Comparison of ENCODE assay signal across 7 cellular contexts in genomic region chr6:35718911-35719381, GRCh38. TPM values are rescaled to one million over a fixed set of nuclear protein-coding genes. Genes with fewer than 3 reads are reported as not detected.
DNase-seq lines count a peak whose midpoint lies in the region; ATAC-seq and TF ChIP-seq lines count a peak whose summit lies in the region.

No MANE protein-coding gene starts in this region.

- peak; percentile 25 for ATAC-seq in HG02642 (IDR thresholded peaks at IDR 0.05; ENCODE audit: poor library complexity, unreplicated experiment)
- ATAC-seq in activated CD8-positive, alpha-beta T cell treated with anti-CD3 and anti-CD28 coated beads for 36 hours: peak; percentile 69

- no peaks in the 10 kb centered on the region for H3K27me3 ChIP-seq in hepatocyte

- H3K36me3 Mint-ChIP-seq in activated CD8-positive, alpha-beta T cell treated with anti-CD3 and anti-CD28 coated beads for 36 hours (ENCODE audit: low read depth): no peaks in the 10 kb centered on the region
- H3K36me3 Mint-ChIP-seq in stimulated activated naive CD8-positive, alpha-beta T cell treated with anti-CD3 and anti-CD28 coated beads, Interleukin-15, Interleukin-2, amounts not matched to agents 100 ng/mL and 50 ng/mL, for 24 hours (ENCODE audit: low read depth): no peaks in the 10 kb centered on the region

- H3K9me3 ChIP-seq in hepatocyte (ENCODE audit: low read depth): no peaks in the 10 kb centered on the region

- no peaks in the 10 kb centered on the region for H3K36me3 ChIP-seq in hepatocyte (replicated peaks; ENCODE audit: insufficient read depth, low read depth)

- H3K27me3 Mint-ChIP-seq in activated CD8-positive, alpha-beta T cell treated with anti-CD3 and anti-CD28 coated beads for 36 hours: no peaks in the 10 kb centered on the region
- no peaks in the 10 kb centered on the region for H3K27me3 Mint-ChIP-seq in stimulated activated naive CD8-positive, alpha-beta T cell treated with anti-CD3 and anti-CD28 coated beads, Interleukin-15, Interleukin-2, amounts not matched to agents 100 ng/mL and 50 ng/mL, for 24 hours

- no peaks in the 10 kb centered on the region for H4K20me1 ChIP-seq in hepatocyte (ENCODE audit: insufficient read depth, poor library complexity, severe bottlenecking)

- H3K4me1 ChIP-seq in hepatocyte (ENCODE audit: insufficient read depth): peaks cover 46% of the 10 kb centered on the region

- peak overlapping the region; percentile 88 for H3K27ac Mint-ChIP-seq in activated CD8-positive, alpha-beta T cell treated with anti-CD3 and anti-CD28 coated beads for 36 hours
- H3K27ac Mint-ChIP-seq in stimulated activated naive CD8-positive, alpha-beta T cell treated with anti-CD3 and anti-CD28 coated beads, Interleukin-15, Interleukin-2, amounts not matched to agents 100 ng/mL and 50 ng/mL, for 24 hours: peak overlapping the region; percentile 86

- intact Hi-C loops in activated CD8-positive, alpha-beta T cell treated with anti-CD3 and anti-CD28 coated beads for 36 hours (cut with micrococcal nuclease): no loop called here

- no peaks in the 10 kb centered on the region for H3K9me3 Mint-ChIP-seq in activated CD8-positive, alpha-beta T cell treated with anti-CD3 and anti-CD28 coated beads for 36 hours
- H3K9me3 Mint-ChIP-seq in stimulated activated naive CD8-positive, alpha-beta T cell treated with anti-CD3 and anti-CD28 coated beads, Interleukin-15, Interleukin-2, amounts not matched to agents 100 ng/mL and 50 ng/mL, for 24 hours: no peaks in the 10 kb centered on the region

- H3K9me2 ChIP-seq in hepatocyte (replicated peaks; ENCODE audit: insufficient read depth): no peaks in the 10 kb centered on the region

- DNase-seq in activated CD8-positive, alpha-beta T cell treated with anti-CD3 and anti-CD28 coated beads for 36 hours: peak; percentile 55
- DNase-seq in hepatocyte (ENCODE audit: low spot score) (no peak), NCI-H2196 treated with DMSO at 0.1 percent for 48 hours (lab: John Stamatoyannopoulos, UW; ENCODE audit: unreplicated experiment) (no peak), AG08396 (ENCODE audit: low spot score) (no peak), activated gamma-delta T cell (lab: John Stamatoyannopoulos, UW) (no peak)

- CTCF ChIA-PET in activated CD8-positive, alpha-beta T cell treated with anti-CD3 and anti-CD28 coated beads for 36 hours (lab: Charles Lee): interaction anchor here (0.7 to 2.4 kb wide), 3 partner anchors 18 to 116 kb away, joined by 3 to 13 read pairs (median 3); partner anchors contain the start of gene ARMC12

- no peak overlapping the region for H3K4me3 ChIP-seq in hepatocyte

- POLR2A ChIA-PET in activated CD8-positive, alpha-beta T cell treated with anti-CD3 and anti-CD28 coated beads for 36 hours (lab: Charles Lee): interaction anchor here (0.8 to 11.0 kb wide), 6 partner anchors 9 to 129 kb away, joined by 3 to 95 read pairs (median 4); no protein-coding TSS in a partner anchor

- TF ChIP-seq CTCF in activated CD8-positive, alpha-beta T cell treated with anti-CD3 and anti-CD28 coated beads for 36 hours (IDR thresholded peaks at IDR 0.05): no peak
- no peak for TF ChIP-seq CTCF in hepatocyte (IDR thresholded peaks at IDR 0.05; ENCODE audit: poor library complexity)

- peak overlapping the region; percentile 74 for H3K4me2 ChIP-seq in hepatocyte

- no peak overlapping the region for H2AFZ ChIP-seq in hepatocyte

- H3K4me3 Mint-ChIP-seq in activated CD8-positive, alpha-beta T cell treated with anti-CD3 and anti-CD28 coated beads for 36 hours: peak overlapping the region; percentile 72
- H3K4me3 Mint-ChIP-seq in stimulated activated naive CD8-positive, alpha-beta T cell treated with anti-CD3 and anti-CD28 coated beads, Interleukin-15, Interleukin-2, amounts not matched to agents 100 ng/mL and 50 ng/mL, for 24 hours: peak overlapping the region; percentile 79

- 52% methylated on average over 2 of the region's 2 CpGs for WGBS in hepatocyte (ENCODE audit: low lambda C conversion rate, missing lambda C conversion rate)

- peak overlapping the region; percentile 91 for H3K27ac ChIP-seq in hepatocyte

- no peaks in the 10 kb centered on the region for H3K79me2 ChIP-seq in hepatocyte

- H3K4me1 Mint-ChIP-seq in activated CD8-positive, alpha-beta T cell treated with anti-CD3 and anti-CD28 coated beads for 36 hours (ENCODE audit: low read depth): peaks cover 52% of the 10 kb centered on the region
- H3K4me1 Mint-ChIP-seq in stimulated activated naive CD8-positive, alpha-beta T cell treated with anti-CD3 and anti-CD28 coated beads, Interleukin-15, Interleukin-2, amounts not matched to agents 100 ng/mL and 50 ng/mL, for 24 hours (ENCODE audit: low read depth): peaks cover 53% of the 10 kb centered on the region

RNA-seq across cellular contexts. Expression of gene ARMC12, which starts 17.9 kb away (rescaled TPM):
- 1 to 10 TPM; 1.0 to 1.1 TPM for total RNA-seq in activated CD8-positive, alpha-beta T cell treated with anti-CD3 and anti-CD28 coated beads for 36 hours
- total RNA-seq in hepatocyte: 0.83 and 1.4 TPM in 2 replicates
- 2.5 and 3.2 TPM in 2 replicates for polyA plus RNA-seq in hepatocyte

RNA-seq across cellular contexts. Expression of gene FKBP5, which starts 30.2 kb away (rescaled TPM):
- total RNA-seq in activated CD8-positive, alpha-beta T cell treated with anti-CD3 and anti-CD28 coated beads for 36 hours: 10 to 100 TPM; 90.6 to 93.4 TPM
- 73.6 and 78.8 TPM in 2 replicates for total RNA-seq in hepatocyte
- polyA plus RNA-seq in hepatocyte: 233 and 254 TPM in 2 replicates

RNA-seq across cellular contexts. Expression of gene CLPSL2, which starts 57.5 kb away (rescaled TPM):
- not detected for total RNA-seq in activated CD8-positive, alpha-beta T cell treated with anti-CD3 and anti-CD28 coated beads for 36 hours
- not detected in 2 replicates for total RNA-seq in hepatocyte
- polyA plus RNA-seq in hepatocyte: not detected in 2 replicates
